ENCODE assay signal across 13 cellular contexts in genomic region chr1:99218999-99219398, GRCh38. TPM values are rescaled to one million over a fixed set of nuclear protein-coding genes. Genes with fewer than 3 reads are reported as not detected.
A peak's percentile ranks its signal among the peaks of the same experiment; 100 is the strongest.
DNase-seq lines count a peak whose midpoint lies in the region; ATAC-seq and TF ChIP-seq lines count a peak whose summit lies in the region.
"Had no signal": no experiment of that assay in that cellular context is flagged by ENCODE, and none has a peak within 500 bp of the region (broad histone marks: within the 10 kb centered on the region; RNA-seq: fewer than 3 reads in every experiment).

No MANE protein-coding gene starts in this region.

- no peak overlapping the region for H3K27ac ChIP-seq in upper lobe of right lung
- H3K27ac ChIP-seq in body of pancreas: no peak overlapping the region
- H3K27ac ChIP-seq: ascending aorta, left lung had no signal

- H3K4me1 ChIP-seq in upper lobe of right lung (no peaks in the 10 kb centered on the region), body of pancreas (no peaks in the 10 kb centered on the region)
- H3K4me1 ChIP-seq: ascending aorta, left lung had no signal

- H3K9me3 ChIP-seq in upper lobe of right lung: no peaks in the 10 kb centered on the region
- peaks cover 0 to 8% (median 0%) of the 10 kb centered on the region in 3 donors for H3K9me3 ChIP-seq in body of pancreas
- H3K9me3 ChIP-seq: ascending aorta had no signal

- no peak for TF ChIP-seq POLR2A in body of pancreas (IDR thresholded peaks at IDR 0.05)

- H3K27me3 ChIP-seq in upper lobe of right lung (no peaks in the 10 kb centered on the region), body of pancreas (no peaks in the 10 kb centered on the region)
- H3K27me3 ChIP-seq: ascending aorta, left lung had no signal

- TF ChIP-seq CTCF in GM10248 (IDR thresholded peaks at IDR 0.05; ENCODE audit: control extremely low read depth, extremely low read depth, low read depth, missing control alignments) (no peak), upper lobe of right lung (IDR thresholded peaks at IDR 0.05) (no peak), body of pancreas (IDR thresholded peaks at IDR 0.05) (no peak)

- H3K4me3 ChIP-seq in upper lobe of right lung (no peak overlapping the region), body of pancreas (no peak overlapping the region)
- H3K4me3 ChIP-seq: ascending aorta, left lung had no signal

- DNase-seq in GM10248 (ENCODE audit: extremely low spot score): peak; percentile 6
- no peak for DNase-seq in upper lobe of right lung
- DNase-seq in UCSD-AML1 (lab: John Stamatoyannopoulos, UW; ENCODE audit: unreplicated experiment): no peak
- DNase-seq in mesenteric fat pad (ENCODE audit: low spot score): no peak
- DNase-seq in body of pancreas: no peak
- DNase-seq: DMS79 treated with DMSO at 0.1 percent for 48 hours; left lung; NCI-H2029; stimulated activated naive CD8-positive, alpha-beta T cell treated with anti-CD3 and anti-CD28 coated beads, Interleukin-15, Interleukin-2, amounts not matched to agents 100 U/mL and 50 U/mL, for 24 hours had no signal

- CTCF ChIA-PET in GM10248 (lab: Yijun Ruan, JAX): no interaction called here

- H3K36me3 ChIP-seq in upper lobe of right lung: no peaks in the 10 kb centered on the region
- no peaks in the 10 kb centered on the region for H3K36me3 ChIP-seq in body of pancreas (replicated peaks in 1 of 2; ENCODE audit: insufficient read depth in 1 of 2, low read depth in 2 of 2)
- H3K36me3 ChIP-seq: ascending aorta, left lung had no signal

- ATAC-seq in GM19372 (IDR thresholded peaks at IDR 0.05; ENCODE audit: low read depth, unreplicated experiment) (peak; percentile 55), HG02759 (IDR thresholded peaks at IDR 0.05; ENCODE audit: unreplicated experiment) (peak; percentile 96), HG03378 (IDR thresholded peaks at IDR 0.05; ENCODE audit: unreplicated experiment) (peak; percentile 98), upper lobe of right lung (no peak), body of pancreas (no peak)
- ATAC-seq: left lung; stimulated activated naive CD8-positive, alpha-beta T cell treated with anti-CD3 and anti-CD28 coated beads, Interleukin-15, Interleukin-2, amounts not matched to agents 100 U/mL and 50 U/mL, for 24 hours had no signal

- intact Hi-C loops in upper lobe of right lung (cut with DNase I): no loop called here
- intact Hi-C loops in body of pancreas (cut with DNase I): no loop called here

- POLR2A ChIA-PET in GM10248 (lab: Yijun Ruan, JAX): no interaction called here

RNA-seq across cellular contexts. Expression of gene PLPPR4, which starts 45.3 kb away (rescaled TPM):
- total RNA-seq in upper lobe of right lung (3.0 TPM), mesenteric fat pad (1.7 TPM), body of pancreas (under 1 TPM in 1 of 2 donors, not detected in 1; 0.52 TPM)

Comparison
In these comparisons a context has a peak if more than half of its experiments do, and no peak if none do; other contexts are left out.
1. ATAC-seq: peak in GM19372 (single experiment), HG02759 (single experiment) and HG03378 (single experiment); none in upper lobe of right lung (single experiment) and body of pancreas (single experiment).